ENCODE assay signal across 14 cellular contexts in the genomic region with DNA sequence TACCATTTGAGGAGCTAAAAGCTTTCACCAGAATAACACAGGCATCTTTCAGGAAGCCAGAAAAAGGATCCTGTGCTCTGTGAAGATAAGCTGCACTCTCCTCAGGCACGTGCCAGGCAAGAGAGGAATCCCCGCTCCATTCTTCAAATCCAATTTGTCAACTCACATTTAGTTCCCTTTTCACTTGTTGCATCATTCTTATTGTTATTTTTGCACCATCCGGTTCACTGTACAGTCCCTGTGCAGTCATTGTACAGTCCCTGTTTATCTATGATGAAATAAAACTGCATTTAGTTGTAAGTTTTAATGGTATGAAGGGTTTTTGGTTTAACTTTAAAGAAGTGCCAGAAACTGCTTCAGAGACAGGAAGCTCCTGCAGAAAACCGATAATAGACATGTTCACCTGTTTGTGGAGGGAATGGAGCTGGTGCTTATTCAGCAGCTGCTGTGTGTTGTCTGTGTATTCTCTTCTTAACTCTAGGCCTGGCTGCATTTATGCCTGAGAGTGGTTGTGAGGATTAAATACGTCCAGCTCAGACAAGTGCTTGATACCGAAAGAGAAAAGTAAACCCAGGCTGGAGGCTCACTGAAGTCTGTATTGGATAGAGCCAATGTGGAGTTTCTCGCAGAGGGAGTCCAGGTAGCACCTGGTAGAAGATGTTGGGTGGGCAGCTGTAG. TPM values are rescaled to one million over a fixed set of nuclear protein-coding genes. Genes with fewer than 3 reads are reported as not detected.
DNase-seq lines count a peak whose midpoint lies in the region; ATAC-seq and TF ChIP-seq lines count a peak whose summit lies in the region.
"Had no signal": no experiment of that assay in that cellular context is flagged by ENCODE, and none has a peak within 500 bp of the region (broad histone marks: within the 10 kb centered on the region; RNA-seq: fewer than 3 reads in every experiment).

No MANE protein-coding gene starts in this region.

- no peak for TF ChIP-seq CTCF in right atrium auricular region (IDR thresholded peaks at IDR 0.05)

- no peak overlapping the region for H3K4me3 ChIP-seq in right atrium auricular region
- H3K4me3 ChIP-seq: esophagus squamous epithelium, pancreas had no signal

- H3K27me3 ChIP-seq in right atrium auricular region, result no peaks in the 10 kb centered on the region
- H3K27me3 ChIP-seq: esophagus squamous epithelium, pancreas had no signal

- no peaks in the 10 kb centered on the region for H3K36me3 ChIP-seq in right atrium auricular region
- H3K36me3 ChIP-seq: esophagus squamous epithelium, pancreas had no signal

- no peak for DNase-seq in left ventricle myocardium superior
- no peak for DNase-seq in right atrium auricular region (ENCODE audit: low spot score)
- DNase-seq in Kasumi-1 (lab: John Stamatoyannopoulos, UW), result peak; percentile 65 to 71
- peak; percentile 51 for DNase-seq in UCSD-AML1 (lab: John Stamatoyannopoulos, UW; ENCODE audit: unreplicated experiment)
- DNase-seq in sciatic nerve (ENCODE audit: low spot score), result no peak
- DNase-seq in central memory CD4-positive, alpha-beta T cell, result no peak
- no peak for DNase-seq in NCI-H345 (lab: John Stamatoyannopoulos, UW)
- DNase-seq: activated naive CD4-positive, alpha-beta T cell treated with anti-CD3 and anti-CD28 coated beads, Interleukin-2, amount 50 U/mL, for 16 hours; esophagus squamous epithelium; mammary epithelial cell; pancreas had no signal

- no peaks in the 10 kb centered on the region for H3K4me1 ChIP-seq in right atrium auricular region
- H3K4me1 ChIP-seq: esophagus squamous epithelium, pancreas had no signal

- ATAC-seq in left ventricle myocardium superior (peak; percentile 50), sciatic nerve (peak; percentile 44), HG03442 (IDR thresholded peaks at IDR 0.05; ENCODE audit: unreplicated experiment) (no peak)

- H3K27ac ChIP-seq in right atrium auricular region, result no peak overlapping the region
- H3K27ac ChIP-seq: esophagus squamous epithelium, pancreas, RWPE1 had no signal

- H3K9me3 ChIP-seq in right atrium auricular region, result no peaks in the 10 kb centered on the region
- H3K9me3 ChIP-seq: esophagus squamous epithelium, pancreas had no signal

- intact Hi-C loops in left ventricle myocardium superior (cut with micrococcal nuclease), result loop anchor here (10.0 kb wide), 1 partner anchor 174 kb away; no protein-coding TSS in a partner anchor
- intact Hi-C loops in sciatic nerve (cut with DNase I), result loop anchor here (5.0 kb wide), 1 partner anchor 147 kb away; no protein-coding TSS in a partner anchor

RNA-seq across cellular contexts. Expression of a gene that starts 22.4 kb away (rescaled TPM):
- total RNA-seq in left ventricle myocardium superior (not detected), right atrium auricular region (not detected), sciatic nerve (not detected)
- total RNA-seq: chondrocyte, esophagus squamous epithelium, mammary epithelial cell, pancreas had no signal

RNA-seq across cellular contexts. Expression of a gene that starts 41.5 kb away (rescaled TPM):
- total RNA-seq in left ventricle myocardium superior (not detected), right atrium auricular region (not detected), sciatic nerve (not detected)
- total RNA-seq: chondrocyte, esophagus squamous epithelium, mammary epithelial cell, pancreas had no signal

RNA-seq across cellular contexts. Expression of a gene that starts 47.2 kb away (rescaled TPM):
- not detected for total RNA-seq in left ventricle myocardium superior
- not detected for total RNA-seq in right atrium auricular region
- total RNA-seq in sciatic nerve, result not detected
- total RNA-seq: chondrocyte, esophagus squamous epithelium, mammary epithelial cell, pancreas had no signal

Comparison
In these comparisons a context has a peak if more than half of its experiments do, and no peak if none do; other contexts are left out.
1. DNase-seq: peak in Kasumi-1 (2 of 2) and UCSD-AML1 (single experiment); none in left ventricle myocardium superior (single experiment), right atrium auricular region (single experiment), sciatic nerve (single experiment), central memory CD4-positive, alpha-beta T cell (single experiment) and NCI-H345 (single experiment).